9 cellular contexts compared by ENCODE assay signal in the genomic region with DNA sequence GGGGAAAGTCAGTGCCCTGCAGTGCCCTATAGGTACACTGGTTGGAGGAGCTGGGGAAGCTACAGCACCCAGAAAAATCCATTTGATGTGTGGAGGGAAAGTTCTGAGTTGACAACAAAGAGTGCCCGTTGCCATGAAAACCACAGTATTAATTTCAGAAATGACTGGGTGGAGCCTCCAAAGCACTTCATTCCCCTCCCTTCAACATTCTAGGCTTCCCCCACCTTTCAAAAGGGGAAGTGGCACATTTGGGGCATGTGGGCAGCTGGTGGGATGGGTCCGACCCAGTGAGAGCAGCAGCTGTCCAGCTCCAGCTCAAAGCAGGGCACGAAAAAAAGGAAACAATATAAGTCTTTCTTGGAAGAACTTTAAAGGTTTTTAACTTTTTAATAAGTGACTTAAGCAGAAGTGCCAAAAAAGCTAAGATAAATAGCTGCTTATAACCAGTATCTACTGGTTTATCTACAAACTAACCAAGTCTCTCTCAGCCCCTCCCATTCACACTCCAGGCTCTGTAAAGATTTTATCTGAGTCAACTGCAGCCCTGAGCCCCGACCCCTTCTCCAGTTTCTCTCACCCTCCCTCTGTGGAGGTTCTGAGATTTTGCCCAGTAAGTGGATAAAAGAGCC. TPM values are rescaled to one million over a fixed set of nuclear protein-coding genes. Genes with fewer than 3 reads are reported as not detected.
DNase-seq lines count a peak whose midpoint lies in the region; ATAC-seq and TF ChIP-seq lines count a peak whose summit lies in the region.
"Had no signal": no experiment of that assay in that cellular context is flagged by ENCODE, and none has a peak within 500 bp of the region (broad histone marks: within the 10 kb centered on the region; RNA-seq: fewer than 3 reads in every experiment).

No MANE protein-coding gene starts in this region.

- H3K4me2 ChIP-seq in MM.1S (ENCODE audit: low read depth, low read length), result peak overlapping the region; percentile 82

- H3K4me1 Mint-ChIP-seq in CD4-positive, CD25-positive, alpha-beta regulatory T cell, result peaks cover 13 to 95% (median 68%) of the 10 kb centered on the region in 4 donors

- peak; percentile 19 to 25 for ATAC-seq in CD4-positive, CD25-positive, alpha-beta regulatory T cell (ENCODE audit: low read depth in 2 of 2)
- ATAC-seq in GM19467 (IDR thresholded peaks at IDR 0.05; ENCODE audit: unreplicated experiment), result peak; percentile 37

- H3K9me3 Mint-ChIP-seq in CD4-positive, CD25-positive, alpha-beta regulatory T cell, result peaks cover 0 to 3% (median 0%) of the 10 kb centered on the region in 7 donors

- peaks cover 100% of the 10 kb centered on the region for H3K4me1 ChIP-seq in CD4-positive, CD25-positive, alpha-beta regulatory T cell (ENCODE audit: control insufficient read depth, insufficient read depth, low read length, poor library complexity, severe bottlenecking)
- H3K4me1 ChIP-seq in MM.1S (ENCODE audit: low read length) (peaks cover 82% of the 10 kb centered on the region), sigmoid colon (peaks cover 0 to 88% (median 82%) of the 10 kb centered on the region in 4 donors)

- H3K36me3 Mint-ChIP-seq in CD4-positive, CD25-positive, alpha-beta regulatory T cell, result peaks cover 14% of the 10 kb centered on the region

- peaks cover 65% of the 10 kb centered on the region for H3F3A ChIP-seq in MM.1S (ENCODE audit: insufficient read depth, low read length)

- TF ChIP-seq EP300 in sigmoid colon (IDR thresholded peaks at IDR 0.05), result no peak

- WGBS in sigmoid colon, 2 donors, result 7 to 8% methylated on average over 4 of the region's 4 CpGs

- peak overlapping the region; percentile 85 to 94 (median 89) for H3K4me3 Mint-ChIP-seq in CD4-positive, CD25-positive, alpha-beta regulatory T cell

- no peak overlapping the region for H2AFZ ChIP-seq in MM.1S (ENCODE audit: low read length)

- H3K36me3 ChIP-seq in CD4-positive, CD25-positive, alpha-beta regulatory T cell (ENCODE audit: control insufficient read depth, insufficient read depth, low read length), result peaks cover 13% of the 10 kb centered on the region
- no peaks in the 10 kb centered on the region for H3K36me3 ChIP-seq in MM.1S (replicated peaks; ENCODE audit: insufficient read depth, low read length)
- peaks cover 8 to 28% (median 16%) of the 10 kb centered on the region in 4 donors for H3K36me3 ChIP-seq in sigmoid colon

- H3K27ac Mint-ChIP-seq in CD4-positive, CD25-positive, alpha-beta regulatory T cell, result peak overlapping the region; percentile 99 to 100 (median 99)

- no peaks in the 10 kb centered on the region for H4K20me1 ChIP-seq in MM.1S (ENCODE audit: insufficient read depth, low read length)

- H3K27me3 ChIP-seq in CD4-positive, CD25-positive, alpha-beta regulatory T cell (ENCODE audit: control insufficient read depth, insufficient read depth, low read length), result no peaks in the 10 kb centered on the region
- H3K27me3 ChIP-seq in MM.1S (replicated peaks; ENCODE audit: insufficient read depth, low read length) (no peaks in the 10 kb centered on the region), sigmoid colon (no peaks in the 10 kb centered on the region)

- H3K27ac ChIP-seq in CD4-positive, CD25-positive, alpha-beta regulatory T cell (ENCODE audit: insufficient read depth, low read length, poor library complexity, severe bottlenecking), result peak overlapping the region; percentile 99
- H3K27ac ChIP-seq in MM.1S (ENCODE audit: low read length) (peak overlapping the region; percentile 99), sigmoid colon (peak overlapping the region; percentile 92 to 100 (median 96))
- H3K27ac ChIP-seq: neutrophil had no signal

- H3K9ac ChIP-seq in MM.1S (ENCODE audit: low read length), result peak overlapping the region; percentile 91

- H3K9me2 ChIP-seq in MM.1S (replicated peaks; ENCODE audit: insufficient read depth, low read length), result no peaks in the 10 kb centered on the region

- intact Hi-C loops in sigmoid colon (cut with DNase I), result no loop called here

- H3K9me3 ChIP-seq in CD4-positive, CD25-positive, alpha-beta regulatory T cell (ENCODE audit: control insufficient read depth in 2 of 2, low read length in 2 of 2), result no peaks in the 10 kb centered on the region
- H3K9me3 ChIP-seq in MM.1S (replicated peaks; ENCODE audit: insufficient read depth, low read length), result no peaks in the 10 kb centered on the region
- no peaks in the 10 kb centered on the region for H3K9me3 ChIP-seq in sigmoid colon
- H3K9me3 ChIP-seq: neutrophil had no signal

- DNase-seq in CD4-positive, CD25-positive, alpha-beta regulatory T cell, result peak; percentile 77 to 87 (median 86)
- DNase-seq in MM.1S, result peak; percentile 72
- DNase-seq in activated CD8-positive, alpha-beta memory T cell treated with anti-CD3 and anti-CD28 coated beads, Interleukin-2, amount 50 U/mL, for 48 hours, result peak; percentile 73
- no peak for DNase-seq in fibroblast of villous mesenchyme (ENCODE audit: low read depth)
- peak; percentile 76 for DNase-seq in sigmoid colon
- no peak for DNase-seq in NCI-H345 treated with DMSO at 0.1 percent for 48 hours (lab: John Stamatoyannopoulos, UW; ENCODE audit: unreplicated experiment)
- no peak for DNase-seq in dermis blood vessel endothelial cell

- TF ChIP-seq CTCF in MM.1S (IDR thresholded peaks at IDR 0.05; ENCODE audit: low read length), result no peak
- no peak for TF ChIP-seq CTCF in fibroblast of villous mesenchyme (IDR thresholded peaks at IDR 0.05; ENCODE audit: insufficient read depth, low read depth, low read length)
- no peak for TF ChIP-seq CTCF in sigmoid colon (IDR thresholded peaks at IDR 0.05)

- peaks cover 14% of the 10 kb centered on the region for H3K79me2 ChIP-seq in MM.1S (ENCODE audit: low read length)

- no peak for TF ChIP-seq POLR2A in sigmoid colon (IDR thresholded peaks at IDR 0.05)

- peak overlapping the region; percentile 73 for H3K4me3 ChIP-seq in CD4-positive, CD25-positive, alpha-beta regulatory T cell (ENCODE audit: low read depth, low read length)
- H3K4me3 ChIP-seq in MM.1S (ENCODE audit: low read length) (peak overlapping the region; percentile 23; the same call in 1 of the 2 replicates), fibroblast of villous mesenchyme (ENCODE audit: low read depth, low read length) (peak overlapping the region; percentile 20), sigmoid colon (peak overlapping the region in 1 of 4 donors; percentile 13)

- H3K27me3 Mint-ChIP-seq in CD4-positive, CD25-positive, alpha-beta regulatory T cell, result peaks cover 6% of the 10 kb centered on the region

RNA-seq across cellular contexts. Expression of gene AHNAK, which starts 9.0 kb away (rescaled TPM):
- 852 TPM for total RNA-seq in CD4-positive, CD25-positive, alpha-beta regulatory T cell
- 10 to 100 TPM; 22.3 to 59.3 (median 39.5) TPM for polyA plus RNA-seq in CD4-positive, CD25-positive, alpha-beta regulatory T cell
- total RNA-seq in fibroblast of villous mesenchyme (474 and 514 TPM in 2 replicates), sigmoid colon (1,000 to 10,000 TPM in 2 of 4 donors, 100 to 1,000 TPM in 2; 751 to 1,294 (median 1,065) TPM), dermis blood vessel endothelial cell (517 and 766 TPM in 2 replicates)
- polyA plus RNA-seq in sigmoid colon, result 100 to 1,000 TPM in 1 of 3 donors, 10 to 100 TPM in 2; 82.3 to 141 (median 85.5) TPM

RNA-seq across cellular contexts. Expression of gene EEF1G, which starts 18.1 kb away (rescaled TPM):
- 1,198 TPM for total RNA-seq in CD4-positive, CD25-positive, alpha-beta regulatory T cell
- 1,000 to 10,000 TPM in 3 of 4 donors, 100 to 1,000 TPM in 1; 775 to 1,680 (median 1,413) TPM for polyA plus RNA-seq in CD4-positive, CD25-positive, alpha-beta regulatory T cell
- 876 and 1,014 TPM in 2 replicates for total RNA-seq in fibroblast of villous mesenchyme
- total RNA-seq in sigmoid colon, result 1,000 to 10,000 TPM; 1,344 to 1,788 (median 1,576) TPM
- polyA plus RNA-seq in sigmoid colon, result 1,000 to 10,000 TPM; 1,418 to 2,108 (median 1,957) TPM
- total RNA-seq in dermis blood vessel endothelial cell, result 1,345 and 1,561 TPM in 2 replicates

RNA-seq across cellular contexts. Expression of gene TUT1, which starts 35.7 kb away (rescaled TPM):
- total RNA-seq in CD4-positive, CD25-positive, alpha-beta regulatory T cell, result 22.0 TPM
- 10 to 100 TPM in 3 of 4 donors, 1 to 10 TPM in 1; 6.5 to 11.9 (median 10.9) TPM for polyA plus RNA-seq in CD4-positive, CD25-positive, alpha-beta regulatory T cell
- total RNA-seq in fibroblast of villous mesenchyme (4.3 and 5.2 TPM in 2 replicates), sigmoid colon (1 to 10 TPM; 5.4 to 7.1 (median 6.2) TPM), dermis blood vessel endothelial cell (13.8 and 15.1 TPM in 2 replicates)
- polyA plus RNA-seq in sigmoid colon, result 10 to 100 TPM in 1 of 3 donors, 1 to 10 TPM in 2; 5.3 to 16.8 (median 6.0) TPM

RNA-seq across cellular contexts. Expression of gene MTA2, which starts 46.1 kb away (rescaled TPM):
- total RNA-seq in CD4-positive, CD25-positive, alpha-beta regulatory T cell, result 172 TPM
- polyA plus RNA-seq in CD4-positive, CD25-positive, alpha-beta regulatory T cell, result 10 to 100 TPM; 30.3 to 38.6 (median 33.9) TPM
- total RNA-seq in fibroblast of villous mesenchyme, result 145 and 197 TPM in 2 replicates
- total RNA-seq in sigmoid colon, result 10 to 100 TPM; 50.1 to 62.2 (median 58.1) TPM
- polyA plus RNA-seq in sigmoid colon, result 10 to 100 TPM; 28.8 to 86.3 (median 36.1) TPM
- total RNA-seq in dermis blood vessel endothelial cell, result 190 and 209 TPM in 2 replicates

RNA-seq across cellular contexts. Expression of gene EML3, which starts 57.0 kb away (rescaled TPM):
- total RNA-seq in CD4-positive, CD25-positive, alpha-beta regulatory T cell, result 165 TPM
- 10 to 100 TPM; 16.1 to 23.2 (median 16.4) TPM for polyA plus RNA-seq in CD4-positive, CD25-positive, alpha-beta regulatory T cell
- 15.5 and 21.6 TPM in 2 replicates for total RNA-seq in fibroblast of villous mesenchyme
- 10 to 100 TPM; 19.6 to 39.5 (median 30.2) TPM for total RNA-seq in sigmoid colon
- polyA plus RNA-seq in sigmoid colon, result 10 to 100 TPM; 10.6 to 50.7 (median 16.2) TPM
- total RNA-seq in dermis blood vessel endothelial cell, result 40.2 and 42.1 TPM in 2 replicates

Comparison
In these comparisons a context has a peak if more than half of its experiments do, and no peak if none do; other contexts are left out.
1. DNase-seq: peak in CD4-positive, CD25-positive, alpha-beta regulatory T cell (3 of 3), MM.1S (single experiment), activated CD8-positive, alpha-beta memory T cell treated with anti-CD3 and anti-CD28 coated beads, Interleukin-2, amount 50 U/mL, for 48 hours (single experiment) and sigmoid colon (single experiment); none in fibroblast of villous mesenchyme (single experiment), NCI-H345 treated with DMSO at 0.1 percent for 48 hours (single experiment) and dermis blood vessel endothelial cell (single experiment).
2. Peak in every context shown above with its lines, with median percentiles within 50 percentile points of each other: H3K27ac ChIP-seq.